ENCODE assay signal across 1 cellular context in genomic region chr1:154157520-154158306, GRCh38.
TF ChIP-seq lines count a peak whose summit lies in the region.

No MANE protein-coding gene starts in this region.

TF ChIP-seq in GM12878, 131 proteins besides CTCF, POLR2A, EP300 and RAD21 (continued from another document):
- TF ChIP-seq HSF1 (IDR thresholded peaks at IDR 0.05; ENCODE audit: low read depth, low read length) (no peak), RB1 (IDR thresholded peaks at IDR 0.05; ENCODE audit: borderline replicate concordance) (no peak), PKNOX1 (IDR thresholded peaks at IDR 0.05) (peak; percentile 63), YY1 (IDR thresholded peaks at IDR 0.05; ENCODE audit: low read depth, low read length) (peak; percentile 81), ATF7 (IDR thresholded peaks at IDR 0.05; ENCODE audit: low read depth) (peak; percentile 95), MYC (IDR thresholded peaks at IDR 0.05; ENCODE audit: insufficient read depth, insufficient read length, insufficient replicate concordance, low read length, severe bottlenecking) (no peak), USF1 (IDR thresholded peaks at IDR 0.05; ENCODE audit: borderline replicate concordance, extremely low read length, insufficient read depth, low read depth, low read length) (no peak), BCL11A (IDR thresholded peaks at IDR 0.05; ENCODE audit: low read depth, low read length) (0 out of 2 replicates have a peak, but pooled peaks have one; percentile 41), BACH1 (IDR thresholded peaks at IDR 0.05; ENCODE audit: borderline replicate concordance) (no peak), MEF2B (IDR thresholded peaks at IDR 0.05; ENCODE audit: partially characterized antibody, poor library complexity, severe bottlenecking) (peak; percentile 7), HDAC2 (IDR thresholded peaks at IDR 0.05) (no peak), ZNF274 (IDR thresholded peaks at IDR 0.05; ENCODE audit: insufficient read depth, insufficient read length) (no peak), EGR1 (IDR thresholded peaks at IDR 0.05; ENCODE audit: borderline replicate concordance in 1 of 2, low read depth in 2 of 2, low read length in 2 of 2) (peak in 1 of 2 experiments; percentile 48; a peak in 1 of 3 replicates), RBBP5 (conservative IDR thresholded peaks at IDR 0.05) (no peak), CREB1 (IDR thresholded peaks at IDR 0.05; ENCODE audit: low read depth) (peak; percentile 35; the same call in 1 of the 2 replicates), RFX5 (IDR thresholded peaks at IDR 0.05; ENCODE audit: low read depth, low read length) (no peak), ATF2 (IDR thresholded peaks at IDR 0.05; ENCODE audit: low read length) (peak; percentile 44; the same call in 1 of the 2 replicates), TCF12 (IDR thresholded peaks at IDR 0.05; ENCODE audit: low read depth, low read length) (0 out of 2 replicates have a peak, but pooled peaks have one; percentile 32), POU2F2 (IDR thresholded peaks at IDR 0.05; ENCODE audit: borderline replicate concordance, low read depth, low read length) (no peak), NR2C2 (IDR thresholded peaks at IDR 0.05; ENCODE audit: borderline replicate concordance, control insufficient read depth, insufficient read length, low read depth) (no peak), SRF (IDR thresholded peaks at IDR 0.05; ENCODE audit: low read depth in 2 of 2, low read length in 2 of 2) (peak; percentile 82 to 91; a peak in 3 of 4 replicates), CBX5 (IDR thresholded peaks at IDR 0.05; ENCODE audit: low read depth) (no peak), SUPT20H (IDR thresholded peaks at IDR 0.05; ENCODE audit: borderline replicate concordance, control insufficient read depth, low read depth, low read length) (no peak), MEF2A (IDR thresholded peaks at IDR 0.05; ENCODE audit: insufficient read depth, low read depth, low read length) (0 out of 2 replicates have a peak, but pooled peaks have one; percentile 27), POLR2AphosphoS2 (IDR thresholded peaks at IDR 0.05; ENCODE audit: low read depth, low read length) (no peak), NR2C1 (IDR thresholded peaks at IDR 0.05) (no peak), MTA3 (IDR thresholded peaks at IDR 0.05; ENCODE audit: borderline replicate concordance, low read length) (no peak), RUNX3 (IDR thresholded peaks at IDR 0.05; ENCODE audit: low read length) (peak; percentile 74), NR2F1 (conservative IDR thresholded peaks at IDR 0.05) (0 out of 2 replicates have a peak, but pooled peaks have one; percentile 10)
- TF ChIP-seq, protein P1, sequence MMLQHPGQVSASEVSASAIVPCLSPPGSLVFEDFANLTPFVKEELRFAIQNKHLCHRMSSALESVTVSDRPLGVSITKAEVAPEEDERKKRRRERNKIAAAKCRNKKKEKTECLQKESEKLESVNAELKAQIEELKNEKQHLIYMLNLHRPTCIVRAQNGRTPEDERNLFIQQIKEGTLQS (IDR thresholded peaks at IDR 0.05; ENCODE audit: borderline replicate concordance, extremely low read depth, low read depth, low read length), result no peak
- TF ChIP-seq, protein P2, sequence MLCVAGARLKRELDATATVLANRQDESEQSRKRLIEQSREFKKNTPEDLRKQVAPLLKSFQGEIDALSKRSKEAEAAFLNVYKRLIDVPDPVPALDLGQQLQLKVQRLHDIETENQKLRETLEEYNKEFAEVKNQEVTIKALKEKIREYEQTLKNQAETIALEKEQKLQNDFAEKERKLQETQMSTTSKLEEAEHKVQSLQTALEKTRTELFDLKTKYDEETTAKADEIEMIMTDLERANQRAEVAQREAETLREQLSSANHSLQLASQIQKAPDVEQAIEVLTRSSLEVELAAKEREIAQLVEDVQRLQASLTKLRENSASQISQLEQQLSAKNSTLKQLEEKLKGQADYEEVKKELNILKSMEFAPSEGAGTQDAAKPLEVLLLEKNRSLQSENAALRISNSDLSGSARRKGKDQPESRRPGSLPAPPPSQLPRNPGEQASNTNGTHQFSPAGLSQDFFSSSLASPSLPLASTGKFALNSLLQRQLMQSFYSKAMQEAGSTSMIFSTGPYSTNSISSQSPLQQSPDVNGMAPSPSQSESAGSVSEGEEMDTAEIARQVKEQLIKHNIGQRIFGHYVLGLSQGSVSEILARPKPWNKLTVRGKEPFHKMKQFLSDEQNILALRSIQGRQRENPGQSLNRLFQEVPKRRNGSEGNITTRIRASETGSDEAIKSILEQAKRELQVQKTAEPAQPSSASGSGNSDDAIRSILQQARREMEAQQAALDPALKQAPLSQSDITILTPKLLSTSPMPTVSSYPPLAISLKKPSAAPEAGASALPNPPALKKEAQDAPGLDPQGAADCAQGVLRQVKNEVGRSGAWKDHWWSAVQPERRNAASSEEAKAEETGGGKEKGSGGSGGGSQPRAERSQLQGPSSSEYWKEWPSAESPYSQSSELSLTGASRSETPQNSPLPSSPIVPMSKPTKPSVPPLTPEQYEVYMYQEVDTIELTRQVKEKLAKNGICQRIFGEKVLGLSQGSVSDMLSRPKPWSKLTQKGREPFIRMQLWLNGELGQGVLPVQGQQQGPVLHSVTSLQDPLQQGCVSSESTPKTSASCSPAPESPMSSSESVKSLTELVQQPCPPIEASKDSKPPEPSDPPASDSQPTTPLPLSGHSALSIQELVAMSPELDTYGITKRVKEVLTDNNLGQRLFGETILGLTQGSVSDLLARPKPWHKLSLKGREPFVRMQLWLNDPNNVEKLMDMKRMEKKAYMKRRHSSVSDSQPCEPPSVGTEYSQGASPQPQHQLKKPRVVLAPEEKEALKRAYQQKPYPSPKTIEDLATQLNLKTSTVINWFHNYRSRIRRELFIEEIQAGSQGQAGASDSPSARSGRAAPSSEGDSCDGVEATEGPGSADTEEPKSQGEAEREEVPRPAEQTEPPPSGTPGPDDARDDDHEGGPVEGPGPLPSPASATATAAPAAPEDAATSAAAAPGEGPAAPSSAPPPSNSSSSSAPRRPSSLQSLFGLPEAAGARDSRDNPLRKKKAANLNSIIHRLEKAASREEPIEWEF (IDR thresholded peaks at IDR 0.05; ENCODE audit: insufficient replicate concordance, low read depth, low read length), result no peak
- TF ChIP-seq, protein P3, sequence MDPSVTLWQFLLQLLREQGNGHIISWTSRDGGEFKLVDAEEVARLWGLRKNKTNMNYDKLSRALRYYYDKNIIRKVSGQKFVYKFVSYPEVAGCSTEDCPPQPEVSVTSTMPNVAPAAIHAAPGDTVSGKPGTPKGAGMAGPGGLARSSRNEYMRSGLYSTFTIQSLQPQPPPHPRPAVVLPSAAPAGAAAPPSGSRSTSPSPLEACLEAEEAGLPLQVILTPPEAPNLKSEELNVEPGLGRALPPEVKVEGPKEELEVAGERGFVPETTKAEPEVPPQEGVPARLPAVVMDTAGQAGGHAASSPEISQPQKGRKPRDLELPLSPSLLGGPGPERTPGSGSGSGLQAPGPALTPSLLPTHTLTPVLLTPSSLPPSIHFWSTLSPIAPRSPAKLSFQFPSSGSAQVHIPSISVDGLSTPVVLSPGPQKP (IDR thresholded peaks at IDR 0.05; ENCODE audit: low read depth, low read length), result no peak
- TF ChIP-seq, protein P4, sequence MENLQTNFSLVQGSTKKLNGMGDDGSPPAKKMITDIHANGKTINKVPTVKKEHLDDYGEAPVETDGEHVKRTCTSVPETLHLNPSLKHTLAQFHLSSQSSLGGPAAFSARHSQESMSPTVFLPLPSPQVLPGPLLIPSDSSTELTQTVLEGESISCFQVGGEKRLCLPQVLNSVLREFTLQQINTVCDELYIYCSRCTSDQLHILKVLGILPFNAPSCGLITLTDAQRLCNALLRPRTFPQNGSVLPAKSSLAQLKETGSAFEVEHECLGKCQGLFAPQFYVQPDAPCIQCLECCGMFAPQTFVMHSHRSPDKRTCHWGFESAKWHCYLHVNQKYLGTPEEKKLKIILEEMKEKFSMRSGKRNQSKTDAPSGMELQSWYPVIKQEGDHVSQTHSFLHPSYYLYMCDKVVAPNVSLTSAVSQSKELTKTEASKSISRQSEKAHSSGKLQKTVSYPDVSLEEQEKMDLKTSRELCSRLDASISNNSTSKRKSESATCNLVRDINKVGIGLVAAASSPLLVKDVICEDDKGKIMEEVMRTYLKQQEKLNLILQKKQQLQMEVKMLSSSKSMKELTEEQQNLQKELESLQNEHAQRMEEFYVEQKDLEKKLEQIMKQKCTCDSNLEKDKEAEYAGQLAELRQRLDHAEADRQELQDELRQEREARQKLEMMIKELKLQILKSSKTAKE (IDR thresholded peaks at IDR 0.05; ENCODE audit: low read depth, poor library complexity, severe bottlenecking), result no peak
